In the genomic region with DNA sequence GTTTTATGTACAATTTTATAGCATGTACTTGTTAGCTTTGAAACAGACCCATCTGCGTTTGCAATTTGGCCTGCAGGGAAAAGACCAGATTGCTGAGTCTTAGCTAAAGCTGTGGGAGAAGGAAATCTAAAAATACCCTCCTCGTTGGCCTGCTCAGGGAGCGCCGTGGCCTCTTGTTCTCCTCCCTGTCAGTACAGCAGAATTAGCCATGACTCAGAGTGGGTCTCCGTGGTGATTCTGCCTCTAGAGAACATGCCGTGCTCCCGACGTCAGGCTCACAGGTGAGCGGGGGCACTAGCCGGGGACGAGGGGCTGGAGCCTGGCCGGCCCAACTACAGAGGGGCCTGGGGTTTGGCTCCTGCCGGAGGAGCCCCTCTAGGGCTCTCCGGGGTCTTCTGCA, we compare ENCODE assay signal across 2 cellular contexts.
TF ChIP-seq lines count a peak whose summit lies in the region.

No MANE protein-coding gene starts in this region.

TF ChIP-seq in SK-N-SH treated with all-trans-retinoic acid at 6 μM for 48 hours, 23 proteins besides CTCF, POLR2A, EP300 and RAD21 (continued from another document):
- TF ChIP-seq, protein P1, sequence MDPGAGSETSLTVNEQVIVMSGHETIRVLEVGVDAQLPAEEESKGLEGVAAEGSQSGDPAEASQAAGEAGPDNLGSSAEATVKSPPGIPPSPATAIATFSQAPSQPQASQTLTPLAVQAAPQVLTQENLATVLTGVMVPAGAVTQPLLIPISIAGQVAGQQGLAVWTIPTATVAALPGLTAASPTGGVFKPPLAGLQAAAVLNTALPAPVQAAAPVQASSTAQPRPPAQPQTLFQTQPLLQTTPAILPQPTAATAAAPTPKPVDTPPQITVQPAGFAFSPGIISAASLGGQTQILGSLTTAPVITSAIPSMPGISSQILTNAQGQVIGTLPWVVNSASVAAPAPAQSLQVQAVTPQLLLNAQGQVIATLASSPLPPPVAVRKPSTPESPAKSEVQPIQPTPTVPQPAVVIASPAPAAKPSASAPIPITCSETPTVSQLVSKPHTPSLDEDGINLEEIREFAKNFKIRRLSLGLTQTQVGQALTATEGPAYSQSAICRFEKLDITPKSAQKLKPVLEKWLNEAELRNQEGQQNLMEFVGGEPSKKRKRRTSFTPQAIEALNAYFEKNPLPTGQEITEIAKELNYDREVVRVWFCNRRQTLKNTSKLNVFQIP (CRISPR knock-in tag; IDR thresholded peaks at IDR 0.05; ENCODE audit: borderline replicate concordance, low read depth) = no peak
- no peak for TF ChIP-seq TOX (CRISPR knock-in tag; IDR thresholded peaks at IDR 0.05; ENCODE audit: borderline replicate concordance)
- TF ChIP-seq ZNF70 (CRISPR knock-in tag; IDR thresholded peaks at IDR 0.05) = no peak
- TF ChIP-seq ZFP30 (CRISPR knock-in tag; IDR thresholded peaks at IDR 0.05) = no peak
- TF ChIP-seq TCF4 (CRISPR knock-in tag; IDR thresholded peaks at IDR 0.05; ENCODE audit: borderline replicate concordance) = no peak
- TF ChIP-seq ISL1 (CRISPR knock-in tag; IDR thresholded peaks at IDR 0.05) = no peak
- TF ChIP-seq CSDC2 (CRISPR knock-in tag; IDR thresholded peaks at IDR 0.05) = no peak
- TF ChIP-seq PPARA (CRISPR knock-in tag; IDR thresholded peaks at IDR 0.05; ENCODE audit: borderline replicate concordance) = no peak
- TF ChIP-seq, protein P2, sequence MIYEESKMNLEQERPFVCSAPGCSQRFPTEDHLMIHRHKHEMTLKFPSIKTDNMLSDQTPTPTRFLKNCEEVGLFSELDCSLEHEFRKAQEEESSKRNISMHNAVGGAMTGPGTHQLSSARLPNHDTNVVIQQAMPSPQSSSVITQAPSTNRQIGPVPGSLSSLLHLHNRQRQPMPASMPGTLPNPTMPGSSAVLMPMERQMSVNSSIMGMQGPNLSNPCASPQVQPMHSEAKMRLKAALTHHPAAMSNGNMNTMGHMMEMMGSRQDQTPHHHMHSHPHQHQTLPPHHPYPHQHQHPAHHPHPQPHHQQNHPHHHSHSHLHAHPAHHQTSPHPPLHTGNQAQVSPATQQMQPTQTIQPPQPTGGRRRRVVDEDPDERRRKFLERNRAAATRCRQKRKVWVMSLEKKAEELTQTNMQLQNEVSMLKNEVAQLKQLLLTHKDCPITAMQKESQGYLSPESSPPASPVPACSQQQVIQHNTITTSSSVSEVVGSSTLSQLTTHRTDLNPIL (CRISPR knock-in tag; IDR thresholded peaks at IDR 0.05; ENCODE audit: low read depth) = no peak
- TF ChIP-seq ZC3H10 (CRISPR knock-in tag; IDR thresholded peaks at IDR 0.05) = no peak
TF ChIP-seq in SK-N-SH treated with all-trans-retinoic acid at 6 μM for 48 hours: peak in this region for 0.

TF ChIP-seq in SK-N-SH, 30 proteins besides CTCF, POLR2A, EP300 and RAD21 (continued from another document):
- TF ChIP-seq FOSL2 (IDR thresholded peaks at IDR 0.05; ENCODE audit: borderline replicate concordance, low read depth) (no peak), YY1 (IDR thresholded peaks at IDR 0.05; ENCODE audit: low read depth) (no peak)
- TF ChIP-seq, protein P3, sequence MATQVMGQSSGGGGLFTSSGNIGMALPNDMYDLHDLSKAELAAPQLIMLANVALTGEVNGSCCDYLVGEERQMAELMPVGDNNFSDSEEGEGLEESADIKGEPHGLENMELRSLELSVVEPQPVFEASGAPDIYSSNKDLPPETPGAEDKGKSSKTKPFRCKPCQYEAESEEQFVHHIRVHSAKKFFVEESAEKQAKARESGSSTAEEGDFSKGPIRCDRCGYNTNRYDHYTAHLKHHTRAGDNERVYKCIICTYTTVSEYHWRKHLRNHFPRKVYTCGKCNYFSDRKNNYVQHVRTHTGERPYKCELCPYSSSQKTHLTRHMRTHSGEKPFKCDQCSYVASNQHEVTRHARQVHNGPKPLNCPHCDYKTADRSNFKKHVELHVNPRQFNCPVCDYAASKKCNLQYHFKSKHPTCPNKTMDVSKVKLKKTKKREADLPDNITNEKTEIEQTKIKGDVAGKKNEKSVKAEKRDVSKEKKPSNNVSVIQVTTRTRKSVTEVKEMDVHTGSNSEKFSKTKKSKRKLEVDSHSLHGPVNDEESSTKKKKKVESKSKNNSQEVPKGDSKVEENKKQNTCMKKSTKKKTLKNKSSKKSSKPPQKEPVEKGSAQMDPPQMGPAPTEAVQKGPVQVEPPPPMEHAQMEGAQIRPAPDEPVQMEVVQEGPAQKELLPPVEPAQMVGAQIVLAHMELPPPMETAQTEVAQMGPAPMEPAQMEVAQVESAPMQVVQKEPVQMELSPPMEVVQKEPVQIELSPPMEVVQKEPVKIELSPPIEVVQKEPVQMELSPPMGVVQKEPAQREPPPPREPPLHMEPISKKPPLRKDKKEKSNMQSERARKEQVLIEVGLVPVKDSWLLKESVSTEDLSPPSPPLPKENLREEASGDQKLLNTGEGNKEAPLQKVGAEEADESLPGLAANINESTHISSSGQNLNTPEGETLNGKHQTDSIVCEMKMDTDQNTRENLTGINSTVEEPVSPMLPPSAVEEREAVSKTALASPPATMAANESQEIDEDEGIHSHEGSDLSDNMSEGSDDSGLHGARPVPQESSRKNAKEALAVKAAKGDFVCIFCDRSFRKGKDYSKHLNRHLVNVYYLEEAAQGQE (IDR thresholded peaks at IDR 0.05; ENCODE audit: low read depth, low read length) = no peak
